In the genomic region with DNA sequence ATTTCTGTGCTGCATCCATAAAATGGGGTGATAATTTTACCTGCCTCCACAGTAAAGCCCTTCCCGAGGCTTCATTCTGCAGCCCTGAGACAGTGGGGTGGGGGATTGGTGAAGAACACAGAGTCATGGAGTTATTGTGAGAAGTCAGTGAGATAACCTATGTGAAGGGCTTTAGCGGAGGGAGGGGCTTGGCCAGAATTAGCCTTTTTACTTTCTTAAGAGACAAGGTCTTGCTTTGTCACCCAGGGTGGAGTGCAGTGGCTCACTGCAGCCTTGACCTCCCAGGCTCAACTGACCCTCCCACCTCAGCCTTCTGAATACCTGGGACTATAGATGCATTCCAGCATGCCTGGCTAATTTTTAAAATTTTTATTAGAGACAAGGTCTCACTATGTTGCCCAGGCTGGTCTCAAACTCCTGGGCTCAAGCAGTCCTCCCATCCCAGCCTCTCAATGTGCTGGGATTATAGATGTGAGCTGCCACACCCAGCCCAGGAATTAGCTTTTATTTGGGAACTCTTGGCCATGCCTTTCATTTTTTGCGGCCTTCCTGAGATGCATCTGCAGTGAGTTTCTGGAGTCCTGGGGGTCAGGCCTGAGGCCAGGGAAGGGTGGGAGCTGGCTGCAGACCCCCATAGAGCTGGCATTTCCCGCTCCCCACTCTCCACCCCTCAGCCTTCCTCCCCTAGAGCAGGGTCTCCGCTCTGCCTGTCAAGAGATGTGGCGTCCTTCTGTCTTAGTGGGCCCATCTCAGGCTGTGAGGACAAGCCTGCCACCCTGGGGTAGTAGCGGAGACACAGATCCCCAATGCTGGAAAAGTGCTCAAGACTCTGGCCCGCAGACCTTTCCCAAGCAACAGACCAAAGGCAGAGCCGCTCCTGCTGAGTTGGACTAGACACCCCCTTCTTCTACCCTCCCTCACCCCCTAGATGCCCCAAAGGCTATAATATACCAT, we compare ENCODE assay signal across 1 cellular context.
TF ChIP-seq lines count a peak whose summit lies in the region.

No MANE protein-coding gene starts in this region.

TF ChIP-seq in HCT116, 20 proteins besides CTCF, POLR2A, EP300 and RAD21 (continued from another document):
- TF ChIP-seq, protein P1, sequence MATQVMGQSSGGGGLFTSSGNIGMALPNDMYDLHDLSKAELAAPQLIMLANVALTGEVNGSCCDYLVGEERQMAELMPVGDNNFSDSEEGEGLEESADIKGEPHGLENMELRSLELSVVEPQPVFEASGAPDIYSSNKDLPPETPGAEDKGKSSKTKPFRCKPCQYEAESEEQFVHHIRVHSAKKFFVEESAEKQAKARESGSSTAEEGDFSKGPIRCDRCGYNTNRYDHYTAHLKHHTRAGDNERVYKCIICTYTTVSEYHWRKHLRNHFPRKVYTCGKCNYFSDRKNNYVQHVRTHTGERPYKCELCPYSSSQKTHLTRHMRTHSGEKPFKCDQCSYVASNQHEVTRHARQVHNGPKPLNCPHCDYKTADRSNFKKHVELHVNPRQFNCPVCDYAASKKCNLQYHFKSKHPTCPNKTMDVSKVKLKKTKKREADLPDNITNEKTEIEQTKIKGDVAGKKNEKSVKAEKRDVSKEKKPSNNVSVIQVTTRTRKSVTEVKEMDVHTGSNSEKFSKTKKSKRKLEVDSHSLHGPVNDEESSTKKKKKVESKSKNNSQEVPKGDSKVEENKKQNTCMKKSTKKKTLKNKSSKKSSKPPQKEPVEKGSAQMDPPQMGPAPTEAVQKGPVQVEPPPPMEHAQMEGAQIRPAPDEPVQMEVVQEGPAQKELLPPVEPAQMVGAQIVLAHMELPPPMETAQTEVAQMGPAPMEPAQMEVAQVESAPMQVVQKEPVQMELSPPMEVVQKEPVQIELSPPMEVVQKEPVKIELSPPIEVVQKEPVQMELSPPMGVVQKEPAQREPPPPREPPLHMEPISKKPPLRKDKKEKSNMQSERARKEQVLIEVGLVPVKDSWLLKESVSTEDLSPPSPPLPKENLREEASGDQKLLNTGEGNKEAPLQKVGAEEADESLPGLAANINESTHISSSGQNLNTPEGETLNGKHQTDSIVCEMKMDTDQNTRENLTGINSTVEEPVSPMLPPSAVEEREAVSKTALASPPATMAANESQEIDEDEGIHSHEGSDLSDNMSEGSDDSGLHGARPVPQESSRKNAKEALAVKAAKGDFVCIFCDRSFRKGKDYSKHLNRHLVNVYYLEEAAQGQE (IDR thresholded peaks at IDR 0.05; ENCODE audit: low read depth): no peak
- TF ChIP-seq FOSL1 (IDR thresholded peaks at IDR 0.05; ENCODE audit: low read depth) (no peak), ZNF274 (IDR thresholded peaks at IDR 0.05; ENCODE audit: low read depth, low read length) (no peak), JUND (IDR thresholded peaks at IDR 0.05) (no peak), ZFX (IDR thresholded peaks at IDR 0.05) (no peak), CBX3 (IDR thresholded peaks at IDR 0.05; ENCODE audit: low read depth) (no peak), EZH2 (IDR thresholded peaks at IDR 0.05) (no peak), EZH2phosphoT487 (IDR thresholded peaks at IDR 0.05; ENCODE audit: borderline replicate concordance) (no peak), TCF7L2 (IDR thresholded peaks at IDR 0.05; ENCODE audit: borderline replicate concordance, extremely low read depth, insufficient read depth, insufficient read length) (no peak), EGR1 (IDR thresholded peaks at IDR 0.05; ENCODE audit: low read depth) (no peak)
- TF ChIP-seq, protein P2, sequence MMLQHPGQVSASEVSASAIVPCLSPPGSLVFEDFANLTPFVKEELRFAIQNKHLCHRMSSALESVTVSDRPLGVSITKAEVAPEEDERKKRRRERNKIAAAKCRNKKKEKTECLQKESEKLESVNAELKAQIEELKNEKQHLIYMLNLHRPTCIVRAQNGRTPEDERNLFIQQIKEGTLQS (IDR thresholded peaks at IDR 0.05): no peak
- TF ChIP-seq, protein P3, sequence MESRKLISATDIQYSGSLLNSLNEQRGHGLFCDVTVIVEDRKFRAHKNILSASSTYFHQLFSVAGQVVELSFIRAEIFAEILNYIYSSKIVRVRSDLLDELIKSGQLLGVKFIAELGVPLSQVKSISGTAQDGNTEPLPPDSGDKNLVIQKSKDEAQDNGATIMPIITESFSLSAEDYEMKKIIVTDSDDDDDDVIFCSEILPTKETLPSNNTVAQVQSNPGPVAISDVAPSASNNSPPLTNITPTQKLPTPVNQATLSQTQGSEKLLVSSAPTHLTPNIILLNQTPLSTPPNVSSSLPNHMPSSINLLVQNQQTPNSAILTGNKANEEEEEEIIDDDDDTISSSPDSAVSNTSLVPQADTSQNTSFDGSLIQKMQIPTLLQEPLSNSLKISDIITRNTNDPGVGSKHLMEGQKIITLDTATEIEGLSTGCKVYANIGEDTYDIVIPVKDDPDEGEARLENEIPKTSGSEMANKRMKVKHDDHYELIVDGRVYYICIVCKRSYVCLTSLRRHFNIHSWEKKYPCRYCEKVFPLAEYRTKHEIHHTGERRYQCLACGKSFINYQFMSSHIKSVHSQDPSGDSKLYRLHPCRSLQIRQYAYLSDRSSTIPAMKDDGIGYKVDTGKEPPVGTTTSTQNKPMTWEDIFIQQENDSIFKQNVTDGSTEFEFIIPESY (IDR thresholded peaks at IDR 0.05; ENCODE audit: extremely low read depth, insufficient replicate concordance, low read length): no peak
TF ChIP-seq in HCT116: peak in this region for 0.
